Comparison of ENCODE assay signal across 19 cellular contexts in the genomic region with DNA sequence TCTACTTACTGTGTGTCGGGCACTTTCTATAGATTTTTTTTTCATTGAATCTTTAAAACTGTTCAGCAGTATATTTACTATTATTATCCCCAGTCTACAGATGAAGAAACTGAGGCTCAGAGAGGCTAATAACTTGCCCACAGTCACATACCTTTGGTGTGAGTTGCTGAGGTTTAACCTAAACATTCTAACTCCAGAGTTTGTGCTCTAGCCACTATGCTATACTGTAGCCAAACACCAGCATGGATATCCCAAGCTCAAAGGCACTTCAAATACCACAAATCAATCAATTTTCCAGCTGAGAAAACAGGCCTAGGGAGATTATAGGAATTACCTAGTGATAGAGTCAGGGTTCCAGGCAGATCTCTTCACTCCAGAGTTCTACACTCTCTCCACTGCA. TPM values are rescaled to one million over a fixed set of nuclear protein-coding genes. Genes with fewer than 3 reads are reported as not detected.
DNase-seq lines count a peak whose midpoint lies in the region; ATAC-seq and TF ChIP-seq lines count a peak whose summit lies in the region.
"Had no signal": no experiment of that assay in that cellular context is flagged by ENCODE, and none has a peak within 500 bp of the region (broad histone marks: within the 10 kb centered on the region; RNA-seq: fewer than 3 reads in every experiment).

No MANE protein-coding gene starts in this region.

- no peak overlapping the region for H3K14ac ChIP-seq in neuronal stem cell (ENCODE audit: low read length)

- H3K4me2 ChIP-seq in HCT116 (ENCODE audit: low read length) = peak overlapping the region; percentile 61
- H3K4me2 ChIP-seq in neuronal stem cell (ENCODE audit: insufficient read depth, low read length, poor library complexity, severe bottlenecking) = no peak overlapping the region
- H3K4me2 ChIP-seq: KMS-11 had no signal

- H3K79me2 ChIP-seq in ACC112 (ENCODE audit: control insufficient read depth, insufficient read depth, low read length, unreplicated experiment) (no peaks in the 10 kb centered on the region), HCT116 (ENCODE audit: insufficient read depth, low read length) (no peaks in the 10 kb centered on the region)

- H3K9ac ChIP-seq in HCT116 (ENCODE audit: low read length) (no peak overlapping the region), endodermal cell (ENCODE audit: extremely low read depth, low read length, poor library complexity, severe bottlenecking) (no peak overlapping the region), neuronal stem cell (ENCODE audit: low read depth, low read length, poor library complexity) (no peak overlapping the region)
- H3K9ac ChIP-seq: KMS-11 had no signal

- DNase-seq in HCT116 (ENCODE audit: low read depth, low spot score) (no peak), amniotic epithelial cell (ENCODE audit: low read depth) (peak; percentile 16), fibroblast of villous mesenchyme (ENCODE audit: low read depth) (peak; percentile 41), endodermal cell (no peak), ascending aorta (ENCODE audit: low spot score in 2 of 2) (no peak), neuronal stem cell (ENCODE audit: low spot score) (no peak), psoas muscle (no peak)
- DNase-seq: activated CD8-positive, alpha-beta T cell treated with anti-CD3 and anti-CD28 coated beads for 36 hours; activated gamma-delta T cell; activated T-cell treated with anti-CD3 and anti-CD28 coated beads for 4 hours; H7; MV-4-11; naive thymus-derived CD8-positive, alpha-beta T cell; NCI-H1694 treated with DMSO at 0.1 percent for 48 hours; sigmoid colon had no signal

- no peaks in the 10 kb centered on the region for H3K79me1 ChIP-seq in neuronal stem cell (ENCODE audit: low read depth, low read length)

- H3K4me1 ChIP-seq in ACC112 (ENCODE audit: control insufficient read depth, insufficient read depth, low read length, unreplicated experiment) = peaks cover 12% of the 10 kb centered on the region
- peaks cover 11 to 18% of the 10 kb centered on the region in 2 experiments for H3K4me1 ChIP-seq in HCT116 (ENCODE audit: control insufficient read depth in 1 of 2, insufficient read depth in 2 of 2, low read length in 2 of 2)
- no peaks in the 10 kb centered on the region for H3K4me1 ChIP-seq in endodermal cell (ENCODE audit: control insufficient read depth, insufficient read depth, low read length)
- H3K4me1 ChIP-seq in ascending aorta = no peaks in the 10 kb centered on the region
- no peaks in the 10 kb centered on the region for H3K4me1 ChIP-seq in neuronal stem cell (ENCODE audit: control insufficient read depth in 2 of 2, insufficient read depth in 1 of 2, low read depth in 1 of 2, low read length in 2 of 2)
- no peaks in the 10 kb centered on the region for H3K4me1 ChIP-seq in psoas muscle

- no peak for TF ChIP-seq POLR2A in HCT116 (IDR thresholded peaks at IDR 0.05; ENCODE audit: borderline replicate concordance, extremely low read depth, insufficient read depth, insufficient read length)

- no peak overlapping the region for H2BK12ac ChIP-seq in neuronal stem cell (ENCODE audit: low read length)

- no peak overlapping the region for H2AFZ ChIP-seq in ACC112 (ENCODE audit: low read length, unreplicated experiment)
- H2AFZ ChIP-seq in HCT116 (ENCODE audit: low read depth, low read length, poor library complexity, severe bottlenecking) = peak overlapping the region; percentile 42
- H2AFZ ChIP-seq in neuronal stem cell (ENCODE audit: low read length) = no peak overlapping the region

- H3K9me2 ChIP-seq in HCT116 (ENCODE audit: insufficient read depth) = no peaks in the 10 kb centered on the region

- no peak overlapping the region for H3K18ac ChIP-seq in neuronal stem cell (ENCODE audit: low read length)

- no peaks in the 10 kb centered on the region for H3K27me3 ChIP-seq in ACC112 (ENCODE audit: insufficient read depth, low read length)
- H3K27me3 ChIP-seq in HCT116 (ENCODE audit: insufficient read depth, low read length) = no peaks in the 10 kb centered on the region
- H3K27me3 ChIP-seq in endodermal cell (ENCODE audit: control insufficient read depth, insufficient read depth, low read length, poor library complexity, severe bottlenecking) = no peaks in the 10 kb centered on the region
- H3K27me3 ChIP-seq in ascending aorta = no peaks in the 10 kb centered on the region
- no peaks in the 10 kb centered on the region for H3K27me3 ChIP-seq in neuronal stem cell (ENCODE audit: control insufficient read depth in 3 of 3, insufficient read depth in 3 of 3, low read depth in 1 of 3, low read length in 3 of 3)
- H3K27me3 ChIP-seq in psoas muscle (ENCODE audit: insufficient read depth in 3 of 3, low read length in 2 of 3) = no peaks in the 10 kb centered on the region
- H3K27me3 ChIP-seq: adrenal gland, sigmoid colon had no signal

- H3K9me3 ChIP-seq in HCT116 (ENCODE audit: control insufficient read depth in 1 of 2, insufficient read depth in 1 of 2, low read depth in 1 of 2, low read length in 2 of 2) (no peaks in the 10 kb centered on the region), endodermal cell (ENCODE audit: control insufficient read depth, low read length) (peaks cover 9% of the 10 kb centered on the region), ascending aorta (no peaks in the 10 kb centered on the region), neuronal stem cell (replicated peaks in 1 of 2; ENCODE audit: control insufficient read depth in 2 of 2, insufficient read depth in 1 of 2, low read depth in 1 of 2, low read length in 2 of 2) (peaks cover 0 to 2% of the 10 kb centered on the region in 2 donors), psoas muscle (no peaks in the 10 kb centered on the region)
- H3K9me3 ChIP-seq: adrenal gland, sigmoid colon had no signal

- CTCF ChIA-PET in HCT116 (lab: Charles Lee) = no interaction called here

- peak; percentile 39 for ATAC-seq in HCT116
- no peak for ATAC-seq in psoas muscle
- ATAC-seq: activated CD8-positive, alpha-beta T cell treated with anti-CD3 and anti-CD28 coated beads for 36 hours; naive thymus-derived CD8-positive, alpha-beta T cell had no signal

- H3K4ac ChIP-seq in neuronal stem cell (ENCODE audit: low read length) = no peak overlapping the region

- H2BK5ac ChIP-seq in neuronal stem cell (ENCODE audit: low read length) = no peak overlapping the region

- H3K4me3 ChIP-seq in ACC112 (ENCODE audit: low read depth, low read length) (no peak overlapping the region), HCT116 (replicated peaks in 1 of 2; ENCODE audit: low read depth in 1 of 2, low read length in 2 of 2) (no peak overlapping the region), fibroblast of villous mesenchyme (ENCODE audit: low read depth, low read length) (no peak overlapping the region), endodermal cell (ENCODE audit: low read length) (no peak overlapping the region), ascending aorta (no peak overlapping the region), neuronal stem cell (ENCODE audit: low read length in 2 of 2) (no peak overlapping the region), psoas muscle (no peak overlapping the region)
- H3K4me3 ChIP-seq: adrenal gland, sigmoid colon had no signal

- no peaks in the 10 kb centered on the region for H3K36me3 Mint-ChIP-seq in endodermal cell (ENCODE audit: low read depth)
- H3K36me3 Mint-ChIP-seq: naive thymus-derived CD8-positive, alpha-beta T cell had no signal

- H2AK5ac ChIP-seq in neuronal stem cell (ENCODE audit: low read depth, low read length) = no peak overlapping the region

- H3K9me3 Mint-ChIP-seq in endodermal cell = peaks cover 6% of the 10 kb centered on the region

- no CpG with 5 or more reads among the region's 1 CpG for WGBS in endodermal cell (ENCODE audit: insufficient coverage in 1 of 2, insufficient read length in 1 of 2), 2 experiments
- WGBS in neuronal stem cell (ENCODE audit: extremely low coverage in 2 of 2, insufficient read length in 2 of 2, insufficient replicate concordance in 1 of 2), 2 donors = no CpG with 5 or more reads among the region's 1 CpG
- 90 to 94% (median 91%) methylated on average over 1 of the region's 1 CpG for WGBS in psoas muscle, 3 donors

- no peak overlapping the region for H3K23ac ChIP-seq in neuronal stem cell (ENCODE audit: low read depth, low read length, poor library complexity)

- no peak for TF ChIP-seq RAD21 in HCT116 (IDR thresholded peaks at IDR 0.05; ENCODE audit: low read depth)

- H4K91ac ChIP-seq in neuronal stem cell (ENCODE audit: low read depth, low read length, poor library complexity) = no peak overlapping the region

- no peak overlapping the region for H3K4me3 Mint-ChIP-seq in endodermal cell
- H3K4me3 Mint-ChIP-seq: activated CD8-positive, alpha-beta T cell treated with anti-CD3 and anti-CD28 coated beads for 36 hours; naive thymus-derived CD8-positive, alpha-beta T cell had no signal

- H2BK120ac ChIP-seq in neuronal stem cell (ENCODE audit: low read depth, low read length) = no peak overlapping the region

- BruUV-seq in HCT116 (replicated peaks; lab: Mats Ljungman, UMichigan) = no TSS peak

- H3K4me1 Mint-ChIP-seq in endodermal cell = no peaks in the 10 kb centered on the region

- no peak for TF ChIP-seq CTCF in HCT116 (IDR thresholded peaks at IDR 0.05 in 2 of 3, conservative IDR thresholded peaks at IDR 0.05 in 1 of 3; ENCODE audit: borderline replicate concordance in 1 of 3, insufficient read depth in 1 of 3, low read depth in 2 of 3, low read length in 2 of 3)
- TF ChIP-seq CTCF in fibroblast of villous mesenchyme (IDR thresholded peaks at IDR 0.05; ENCODE audit: insufficient read depth, low read depth, low read length) = no peak
- no peak for TF ChIP-seq CTCF in endodermal cell (conservative IDR thresholded peaks at IDR 0.05)
- TF ChIP-seq CTCF in ascending aorta (IDR thresholded peaks at IDR 0.05) = no peak
- no peak for TF ChIP-seq CTCF in psoas muscle (IDR thresholded peaks at IDR 0.05)

- no peak overlapping the region for H3K27ac Mint-ChIP-seq in endodermal cell
- H3K27ac Mint-ChIP-seq: activated CD8-positive, alpha-beta T cell treated with anti-CD3 and anti-CD28 coated beads for 36 hours had no signal

- no peaks in the 10 kb centered on the region for H4K20me1 ChIP-seq in HCT116 (ENCODE audit: insufficient read depth)

- H3K27me3 Mint-ChIP-seq in endodermal cell (ENCODE audit: insufficient read depth) = no peaks in the 10 kb centered on the region
- H3K27me3 Mint-ChIP-seq: activated CD8-positive, alpha-beta T cell treated with anti-CD3 and anti-CD28 coated beads for 36 hours; naive thymus-derived CD8-positive, alpha-beta T cell had no signal

- intact Hi-C loops in HCT116 (cut with micrococcal nuclease) = no loop called here
- intact Hi-C loops in ascending aorta (cut with DNase I) = no loop called here
- intact Hi-C loops in psoas muscle (cut with DNase I) = no loop called here

- H3K27ac ChIP-seq in ACC112 (ENCODE audit: low read depth, low read length) (peak overlapping the region; percentile 61), HCT116 (ENCODE audit: low read depth, low read length) (no peak overlapping the region; the same call in 1 of the 2 replicates), endodermal cell (ENCODE audit: low read depth, low read length) (no peak overlapping the region), ascending aorta (no peak overlapping the region), neuronal stem cell (replicated peaks; ENCODE audit: low read length) (no peak overlapping the region), psoas muscle (no peak overlapping the region)
- H3K27ac ChIP-seq: C4-2B, KMS-11 had no signal

- no peaks in the 10 kb centered on the region for H3K36me3 ChIP-seq in ACC112 (ENCODE audit: insufficient read depth, low read length)
- H3K36me3 ChIP-seq in HCT116 (ENCODE audit: control insufficient read depth in 1 of 2, insufficient read depth in 2 of 2, low read length in 2 of 2) = no peaks in the 10 kb centered on the region
- H3K36me3 ChIP-seq in endodermal cell (ENCODE audit: control insufficient read depth, insufficient read depth, low read length) = no peaks in the 10 kb centered on the region
- H3K36me3 ChIP-seq in ascending aorta = no peaks in the 10 kb centered on the region
- H3K36me3 ChIP-seq in neuronal stem cell (replicated peaks in 1 of 2; ENCODE audit: control insufficient read depth in 2 of 2, insufficient read depth in 2 of 2, low read length in 2 of 2) = no peaks in the 10 kb centered on the region
- H3K36me3 ChIP-seq in psoas muscle (ENCODE audit: insufficient read depth in 1 of 2, low read depth in 1 of 2) = no peaks in the 10 kb centered on the region
- H3K36me3 ChIP-seq: adrenal gland, sigmoid colon had no signal

- POLR2A ChIA-PET in HCT116 (lab: Charles Lee) = interaction anchor here (1.1 kb wide), 1 partner anchor 9 kb away, joined by 3 read pairs; no protein-coding TSS in a partner anchor

- RAD21 ChIA-PET in HCT116 (lab: Charles Lee; ENCODE audit: low non-redundant PET in 1 of 2, low total read pairs in 2 of 2, uncharacterized antibody in 2 of 2, unreplicated experiment in 2 of 2) = no interaction called here

- no peak overlapping the region for H2BK15ac ChIP-seq in neuronal stem cell (ENCODE audit: low read length)

- no peak overlapping the region for H4K8ac ChIP-seq in neuronal stem cell (ENCODE audit: low read depth, low read length)

RNA-seq across cellular contexts. Expression of a gene that starts 20.5 kb away (rescaled TPM):
- total RNA-seq in HCT116 (2021; ENCODE audit: unreplicated experiment) (0.27 TPM), fibroblast of villous mesenchyme (under 0.01 and 0.32 TPM in 2 replicates), endodermal cell (under 1 TPM in 1 of 2 donors, not detected in 1; 0.40 TPM), ascending aorta (not detected), psoas muscle (under 1 TPM; 0.07 to 0.82 (median 0.19) TPM)
- 0.06 and 0.14 TPM in 2 replicates for polyA plus RNA-seq in HCT116 (2012)
- 0.14 TPM for polyA plus RNA-seq in endodermal cell (2013, experiment 1 of 2)
- polyA plus RNA-seq in endodermal cell (2013, experiment 2 of 2) = 0.33 TPM
- polyA plus RNA-seq in neuronal stem cell (2013, experiment 1 of 2) = 0.21 TPM
- 0.12 TPM for polyA plus RNA-seq in neuronal stem cell (2013, experiment 2 of 2)
- under 1 TPM; 0.11 to 0.21 (median 0.18) TPM for polyA plus RNA-seq in psoas muscle
- total RNA-seq: H7 had no signal

RNA-seq across cellular contexts. Expression of a gene that starts 47.2 kb away (rescaled TPM):
- total RNA-seq in HCT116 (2021; ENCODE audit: unreplicated experiment) = 3.6 TPM
- 3.1 and 3.3 TPM in 2 replicates for polyA plus RNA-seq in HCT116 (2012)
- 3.2 and 3.9 TPM in 2 replicates for total RNA-seq in fibroblast of villous mesenchyme
- 1 to 10 TPM; 4.1 to 4.7 TPM for total RNA-seq in endodermal cell
- polyA plus RNA-seq in endodermal cell (2013, experiment 1 of 2) = 4.2 TPM
- 4.4 TPM for polyA plus RNA-seq in endodermal cell (2013, experiment 2 of 2)
- 14.7 TPM for total RNA-seq in ascending aorta
- polyA plus RNA-seq in neuronal stem cell (2013, experiment 1 of 2) = 2.9 TPM
- 3.1 TPM for polyA plus RNA-seq in neuronal stem cell (2013, experiment 2 of 2)
- 1 to 10 TPM in 3 of 4 donors, under 1 TPM in 1; 0.97 to 2.4 (median 1.6) TPM for total RNA-seq in psoas muscle
- polyA plus RNA-seq in psoas muscle = 1 to 10 TPM in 2 of 3 donors, under 1 TPM in 1; 0.97 to 1.7 (median 1.7) TPM

Comparison
In these comparisons a context has a peak if more than half of its experiments do, and no peak if none do; other contexts are left out.
1. DNase-seq: peak in amniotic epithelial cell (single experiment) and fibroblast of villous mesenchyme (single experiment); none in HCT116 (single experiment), endodermal cell (single experiment), ascending aorta (0 of 2), neuronal stem cell (single experiment) and psoas muscle (0 of 2).